Comparison of ENCODE assay signal across 9 cellular contexts in the genomic region with DNA sequence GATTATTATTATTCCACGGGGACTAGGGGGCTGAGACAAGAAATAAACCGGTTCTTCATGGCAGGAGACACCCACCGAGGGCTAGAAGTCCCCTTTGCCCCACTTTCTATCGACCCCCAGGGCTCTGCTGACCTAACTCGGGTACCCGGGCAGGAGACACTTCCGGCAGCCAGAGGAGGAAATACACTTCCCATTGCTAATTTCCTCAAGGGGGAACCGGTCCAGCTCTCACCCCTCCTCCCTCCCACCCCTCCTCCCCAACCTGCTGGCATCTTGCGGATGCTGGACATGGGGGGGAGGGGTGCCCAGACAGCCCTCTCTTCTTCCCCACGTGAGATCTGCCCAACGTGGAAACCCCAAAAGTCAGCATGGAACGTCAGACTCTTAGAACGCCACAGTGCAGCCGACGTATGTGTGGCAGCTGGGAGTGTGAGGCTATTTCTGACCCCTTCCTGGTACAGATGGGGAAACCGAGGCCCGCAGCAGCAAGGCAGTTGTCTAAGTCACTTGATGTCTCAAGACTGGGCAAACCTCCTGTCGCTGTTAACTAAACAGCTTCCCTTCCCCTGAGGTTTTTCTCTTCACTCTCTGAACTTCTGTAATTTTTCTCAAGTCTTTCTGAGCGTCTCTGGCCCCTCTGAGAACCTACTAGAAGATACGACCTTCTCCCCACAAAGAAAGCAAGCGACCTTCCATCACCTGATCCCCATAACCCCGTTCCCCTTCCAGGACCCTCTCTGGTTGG. TPM values are rescaled to one million over a fixed set of nuclear protein-coding genes. Genes with fewer than 3 reads are reported as not detected.
DNase-seq lines count a peak whose midpoint lies in the region; ATAC-seq, FAIRE-seq and TF ChIP-seq lines count a peak whose summit lies in the region.
"Had no signal": no experiment of that assay in that cellular context is flagged by ENCODE, and none has a peak within 500 bp of the region (broad histone marks: within the 10 kb centered on the region; RNA-seq: fewer than 3 reads in every experiment).

No MANE protein-coding gene starts in this region.

- H3K79me2 ChIP-seq in GM12878 (ENCODE audit: control insufficient read depth, insufficient read depth, low read length): no peaks in the 10 kb centered on the region

- no peak for DNase-seq in AG10803 (ENCODE audit: low read depth)
- peak; percentile 8 for DNase-seq in HCEC 1CT
- DNase-seq in GM12878 (ENCODE audit: low read depth, low spot score): no peak
- DNase-seq in NCI-H2227 (lab: John Stamatoyannopoulos, UW; ENCODE audit: unreplicated experiment): no peak
- no peak for DNase-seq in DMS114 treated with DMSO at 0.1 percent for 48 hours (lab: John Stamatoyannopoulos, UW; ENCODE audit: unreplicated experiment)
- DNase-seq: stimulated activated CD4-positive, alpha-beta T cell treated with anti-CD3 and anti-CD28 coated beads, Interleukin-4, amount 100 ng/mL, for 1 hour had no signal

- intact Hi-C loops in GM12878 (cut with micrococcal nuclease; ENCODE audit: unreplicated experiment): no loop called here

- no TSS peak for BruUV-seq in GM12878 (replicated peaks; lab: Mats Ljungman, UMichigan)

- H3K4me1 ChIP-seq in GM12878 (ENCODE audit: control insufficient read depth, insufficient read depth, low read length): no peaks in the 10 kb centered on the region
- H3K4me1 ChIP-seq in muscle layer of duodenum (ENCODE audit: control insufficient read depth in 1 of 2, insufficient read depth in 2 of 2, low read length in 2 of 2): peaks cover 3 to 25% of the 10 kb centered on the region in 2 donors

- TF ChIP-seq CTCF in AG10803 (conservative IDR thresholded peaks at IDR 0.05; ENCODE audit: low read length) (no peak), GM12878 (IDR thresholded peaks at IDR 0.05 in 2 of 3, conservative IDR thresholded peaks at IDR 0.05 in 1 of 3; ENCODE audit: control insufficient read depth in 2 of 3, extremely low read depth in 1 of 3, insufficient read depth in 1 of 3, low read depth in 3 of 3, low read length in 3 of 3) (no peak)

- H3K27ac ChIP-seq in GM12878 (ENCODE audit: control insufficient read depth, insufficient read depth): no peak overlapping the region
- H3K27ac ChIP-seq in muscle layer of duodenum (ENCODE audit: low read length): no peak overlapping the region

- WGBS in GM12878 (ENCODE audit: insufficient coverage, insufficient replicate concordance, low lambda C conversion rate, missing lambda C conversion rate): 6% methylated on average over 19 of the region's 22 CpGs

- no peak overlapping the region for H3K4me2 ChIP-seq in GM12878 (ENCODE audit: control insufficient read depth, insufficient read depth)

- TF ChIP-seq POLR2A in GM12878 (IDR thresholded peaks at IDR 0.05; ENCODE audit: low read depth, low read length): no peak

- H3K36me3 ChIP-seq in GM12878 (ENCODE audit: control insufficient read depth in 2 of 2, insufficient read depth in 2 of 2, low read length in 1 of 2): no peaks in the 10 kb centered on the region
- H3K36me3 ChIP-seq in muscle layer of duodenum (ENCODE audit: control insufficient read depth in 1 of 2, insufficient read depth in 2 of 2, low read length in 2 of 2): no peaks in the 10 kb centered on the region

- in situ Hi-C loops in GM12878 (cut with MboI): no loop called here

- H3K9me3 ChIP-seq in GM12878 (replicated peaks; ENCODE audit: control insufficient read depth, insufficient read depth, low read length) (no peaks in the 10 kb centered on the region), muscle layer of duodenum (ENCODE audit: control insufficient read depth in 1 of 2, low read length in 2 of 2) (no peaks in the 10 kb centered on the region)

- no peak for TF ChIP-seq RAD21 in GM12878 (IDR thresholded peaks at IDR 0.05; ENCODE audit: insufficient read depth, low read depth, low read length)

- H3K27me3 ChIP-seq in GM12878 (replicated peaks in 1 of 2; ENCODE audit: control insufficient read depth in 2 of 2, insufficient read depth in 2 of 2, low read length in 1 of 2) (peaks cover 4 to 19% of the 10 kb centered on the region in 2 experiments), muscle layer of duodenum (ENCODE audit: low read depth, low read length) (peaks cover 62% of the 10 kb centered on the region)

- SMC1A ChIA-PET in GM12878 (lab: Charles Lee; ENCODE audit: uncharacterized antibody, unreplicated experiment): interaction anchor here (1.0 kb wide), 1 partner anchor 109 kb away, joined by 3 read pairs; no protein-coding TSS in a partner anchor

- ATAC-seq in GM12878 (no peak; the same call in none of the 3 replicates), HG03342 (IDR thresholded peaks at IDR 0.05; ENCODE audit: unreplicated experiment) (no peak), HG03175 (IDR thresholded peaks at IDR 0.05; ENCODE audit: unreplicated experiment) (no peak)

- RAD21 ChIA-PET in GM12878 (lab: Charles Lee; ENCODE audit: unreplicated experiment): no interaction called here

- H3K4me3 ChIP-seq in AG10803 (ENCODE audit: low read length) (peak overlapping the region; percentile 20; the same call in 1 of the 2 replicates), GM12878 (no peak overlapping the region), muscle layer of duodenum (ENCODE audit: low read depth in 1 of 2, low read length in 2 of 2) (peak overlapping the region; percentile 8 to 44)

- FAIRE-seq in GM12878 (lab: Jason Lieb, UNC): no peak

- no peak for TF ChIP-seq EP300 in GM12878 (IDR thresholded peaks at IDR 0.05; ENCODE audit: borderline replicate concordance in 1 of 2, control insufficient read depth in 1 of 2, low read depth in 2 of 2, low read length in 2 of 2)

- H3K9ac ChIP-seq in GM12878 (ENCODE audit: control insufficient read depth, insufficient read depth, low read length): no peak overlapping the region

- CTCF ChIA-PET in GM12878 (lab: Yijun Ruan, JAX): no interaction called here

- H2AFZ ChIP-seq in GM12878 (ENCODE audit: control insufficient read depth, low read depth, low read length): no peak overlapping the region

- POLR2A ChIA-PET in GM12878 (lab: Charles Lee): interaction anchor here (0.6 kb wide), 1 partner anchor 117 kb away, joined by 3 read pairs; no protein-coding TSS in a partner anchor

- no peaks in the 10 kb centered on the region for H4K20me1 ChIP-seq in GM12878 (ENCODE audit: control insufficient read depth, insufficient read depth)

TF ChIP-seq in GM12878, 131 proteins besides CTCF, POLR2A, EP300 and RAD21 (continues in another document):
- TF ChIP-seq SUZ12 (IDR thresholded peaks at IDR 0.05; ENCODE audit: unreplicated experiment): peak; percentile 28

RNA-seq across cellular contexts. Expression of a gene that starts 3.6 kb away (rescaled TPM):
- total RNA-seq in GM12878 (2013; cell fraction: nucleolus; rRNA removed): 0.10 TPM in 1 of 2 replicates, not detected in the other
- total RNA-seq in GM12878 (2014; rRNA removed) (not detected in 2 replicates), GM12878 (2014; rRNA removed; fragmentation: Illumina TruSeq; extraction: Trizol) (not detected in 2 replicates), GM12878 (2021) (not detected in 2 replicates)
- polyA plus RNA-seq in GM12878 (2011; ENCODE audit: low read depth): not detected
- polyA plus RNA-seq in GM12878 (2011; rRNA removed) (not detected in 2 replicates), GM12878 (2014; fragmentation: Illumina TruSeq; extraction: Trizol) (not detected in 2 replicates), GM12878 (2014; fragmentation: Nextera tagmentation; extraction: Ambion mirVana) (not detected), GM12878 (2014; rRNA removed) (0.03 TPM in 1 of 2 replicates, not detected in the other), GM12878 (2016; fragmentation: Nextera tagmentation; extraction: Ambion mirVana) (not detected)
- 0.07 TPM in 1 of 2 replicates, not detected in the other for polyA plus RNA-seq in GM12878 (2011; cell fraction: cytosol; rRNA removed)
- 0.12 and 0.13 TPM in 2 replicates for polyA plus RNA-seq in GM12878 (2011; cell fraction: nucleus; rRNA removed)
- not detected in 2 replicates for polyA plus RNA-seq in GM12878 (2012)
- polyA minus RNA-seq in GM12878 (2011; rRNA and poly(A)+ RNA removed): not detected in 2 replicates
- polyA minus RNA-seq in GM12878 (2011; cell fraction: cytosol; rRNA and poly(A)+ RNA removed): not detected in 2 replicates
- polyA minus RNA-seq in GM12878 (2011; cell fraction: nucleus; rRNA and poly(A)+ RNA removed): not detected in 2 replicates

RNA-seq across cellular contexts. Expression of a gene that starts 13.8 kb away (rescaled TPM):
- 11.7 and 16.1 TPM in 2 replicates for total RNA-seq in GM12878 (2013; cell fraction: nucleolus; rRNA removed)
- total RNA-seq in GM12878 (2014; rRNA removed) (5.9 and 8.0 TPM in 2 replicates), GM12878 (2014; rRNA removed; fragmentation: Illumina TruSeq; extraction: Trizol) (9.8 and 10.0 TPM in 2 replicates), GM12878 (2021) (18.1 and 22.2 TPM in 2 replicates)
- polyA plus RNA-seq in GM12878 (2011; ENCODE audit: low read depth): 4.2 TPM
- polyA plus RNA-seq in GM12878 (2011; rRNA removed) (15.0 and 24.3 TPM in 2 replicates), GM12878 (2014; fragmentation: Illumina TruSeq; extraction: Trizol) (10.6 and 12.8 TPM in 2 replicates), GM12878 (2014; fragmentation: Nextera tagmentation; extraction: Ambion mirVana) (1 to 10 TPM; 2.2 to 2.3 TPM), GM12878 (2014; rRNA removed) (11.4 and 13.8 TPM in 2 replicates), GM12878 (2016; fragmentation: Nextera tagmentation; extraction: Ambion mirVana) (10 to 100 TPM; 21.7 to 22.4 TPM)
- polyA plus RNA-seq in GM12878 (2011; cell fraction: cytosol; rRNA removed): 32.7 and 39.1 TPM in 2 replicates
- polyA plus RNA-seq in GM12878 (2011; cell fraction: nucleus; rRNA removed): 9.0 and 14.1 TPM in 2 replicates
- 7.4 and 7.6 TPM in 2 replicates for polyA plus RNA-seq in GM12878 (2012)
- 23.6 and 30.2 TPM in 2 replicates for polyA minus RNA-seq in GM12878 (2011; rRNA and poly(A)+ RNA removed)
- polyA minus RNA-seq in GM12878 (2011; cell fraction: cytosol; rRNA and poly(A)+ RNA removed): 8.1 and 10.3 TPM in 2 replicates
- polyA minus RNA-seq in GM12878 (2011; cell fraction: nucleus; rRNA and poly(A)+ RNA removed): 1.6 and 3.3 TPM in 2 replicates

RNA-seq across cellular contexts. Expression of a gene that starts 40.8 kb away (rescaled TPM):
- 163 and 188 TPM in 2 replicates for total RNA-seq in GM12878 (2013; cell fraction: nucleolus; rRNA removed)
- total RNA-seq in GM12878 (2014; rRNA removed) (44.0 and 46.7 TPM in 2 replicates), GM12878 (2014; rRNA removed; fragmentation: Illumina TruSeq; extraction: Trizol) (23.4 and 23.8 TPM in 2 replicates), GM12878 (2021) (64.0 and 72.2 TPM in 2 replicates)
- 29.8 TPM for polyA plus RNA-seq in GM12878 (2011; ENCODE audit: low read depth)
- polyA plus RNA-seq in GM12878 (2011; rRNA removed) (28.4 and 47.7 TPM in 2 replicates), GM12878 (2014; fragmentation: Illumina TruSeq; extraction: Trizol) (18.2 and 25.3 TPM in 2 replicates), GM12878 (2014; fragmentation: Nextera tagmentation; extraction: Ambion mirVana) (1 to 10 TPM; 1.6 to 2.2 TPM), GM12878 (2014; rRNA removed) (56.1 and 56.6 TPM in 2 replicates), GM12878 (2016; fragmentation: Nextera tagmentation; extraction: Ambion mirVana) (10 to 100 TPM; 27.4 to 27.6 TPM)
- polyA plus RNA-seq in GM12878 (2011; cell fraction: cytosol; rRNA removed): 56.3 and 65.9 TPM in 2 replicates
- polyA plus RNA-seq in GM12878 (2011; cell fraction: nucleus; rRNA removed): 324 and 327 TPM in 2 replicates
- 60.4 and 77.9 TPM in 2 replicates for polyA plus RNA-seq in GM12878 (2012)
- 48.7 and 64.3 TPM in 2 replicates for polyA minus RNA-seq in GM12878 (2011; rRNA and poly(A)+ RNA removed)
- polyA minus RNA-seq in GM12878 (2011; cell fraction: cytosol; rRNA and poly(A)+ RNA removed): 22.5 and 26.9 TPM in 2 replicates
- 71.6 and 94.8 TPM in 2 replicates for polyA minus RNA-seq in GM12878 (2011; cell fraction: nucleus; rRNA and poly(A)+ RNA removed)
